ENCODE assay signal across 26 cellular contexts in genomic region chrX:5425119-5425518, GRCh38.
"Had no signal": no experiment of that assay in that cellular context is flagged by ENCODE, and none has a peak within 500 bp of the region (broad histone marks: within the 10 kb centered on the region; RNA-seq: fewer than 3 reads in every experiment).

No MANE protein-coding gene starts in this region.

- FAIRE-seq: endometrium, endothelial cell of umbilical vein, frontal cortex had no signal

- H3K4me3 Mint-ChIP-seq: dendritic cell treated with granulocyte-macrophage colony-stimulating factor and Interleukin-4, amounts not matched to agents 40 ng/mL and 50 ng/mL, for 4 days; effector memory CD8-positive, alpha-beta T cell; endodermal cell had no signal

- H3K27me3 Mint-ChIP-seq: dendritic cell treated with granulocyte-macrophage colony-stimulating factor and Interleukin-4, amounts not matched to agents 40 ng/mL and 50 ng/mL, for 4 days; effector memory CD8-positive, alpha-beta T cell had no signal

- H3K9me3 ChIP-seq: colonic mucosa, esophagus squamous epithelium, gastrocnemius medialis, gastroesophageal sphincter had no signal

- ATAC-seq: effector memory CD8-positive, alpha-beta T cell; esophagus mucosa; foreskin keratinocyte; gastrocnemius medialis; gastroesophageal sphincter had no signal

- H3K36me3 ChIP-seq: colonic mucosa, esophagus muscularis mucosa, esophagus squamous epithelium, gastrocnemius medialis, gastroesophageal sphincter had no signal

- H3K27me3 ChIP-seq: colonic mucosa, esophagus muscularis mucosa, esophagus squamous epithelium, foreskin keratinocyte, gastrocnemius medialis, gastroesophageal sphincter had no signal

- H3K4me1 ChIP-seq: colonic mucosa, esophagus muscularis mucosa, esophagus squamous epithelium, foreskin keratinocyte, gastrocnemius medialis, gastroesophageal sphincter had no signal

- H3K4me3 ChIP-seq: colonic mucosa, coronary artery, dorsolateral prefrontal cortex, esophagus muscularis mucosa, esophagus squamous epithelium, gastrocnemius medialis, gastroesophageal sphincter had no signal

- DNase-seq: colonic mucosa; cortex of kidney; dermis blood vessel endothelial cell; dorsolateral prefrontal cortex; effector CD4-positive, alpha-beta T cell; effector CD8-positive, alpha-beta T cell; effector memory CD4-positive, alpha-beta T cell; effector memory CD8-positive, alpha-beta T cell; endodermal cell; erythroblast; esophagus squamous epithelium; foreskin fibroblast; foreskin keratinocyte; foreskin melanocyte; gastrocnemius medialis; glutamatergic neuron; head of caudate nucleus had no signal

- H3K27ac ChIP-seq: colonic mucosa, coronary artery, dorsolateral prefrontal cortex, epithelial cell of prostate, esophagus muscularis mucosa, esophagus squamous epithelium, foreskin keratinocyte, gastrocnemius medialis, gastroesophageal sphincter had no signal
